Comparison of ENCODE assay signal across 9 cellular contexts in the genomic region with DNA sequence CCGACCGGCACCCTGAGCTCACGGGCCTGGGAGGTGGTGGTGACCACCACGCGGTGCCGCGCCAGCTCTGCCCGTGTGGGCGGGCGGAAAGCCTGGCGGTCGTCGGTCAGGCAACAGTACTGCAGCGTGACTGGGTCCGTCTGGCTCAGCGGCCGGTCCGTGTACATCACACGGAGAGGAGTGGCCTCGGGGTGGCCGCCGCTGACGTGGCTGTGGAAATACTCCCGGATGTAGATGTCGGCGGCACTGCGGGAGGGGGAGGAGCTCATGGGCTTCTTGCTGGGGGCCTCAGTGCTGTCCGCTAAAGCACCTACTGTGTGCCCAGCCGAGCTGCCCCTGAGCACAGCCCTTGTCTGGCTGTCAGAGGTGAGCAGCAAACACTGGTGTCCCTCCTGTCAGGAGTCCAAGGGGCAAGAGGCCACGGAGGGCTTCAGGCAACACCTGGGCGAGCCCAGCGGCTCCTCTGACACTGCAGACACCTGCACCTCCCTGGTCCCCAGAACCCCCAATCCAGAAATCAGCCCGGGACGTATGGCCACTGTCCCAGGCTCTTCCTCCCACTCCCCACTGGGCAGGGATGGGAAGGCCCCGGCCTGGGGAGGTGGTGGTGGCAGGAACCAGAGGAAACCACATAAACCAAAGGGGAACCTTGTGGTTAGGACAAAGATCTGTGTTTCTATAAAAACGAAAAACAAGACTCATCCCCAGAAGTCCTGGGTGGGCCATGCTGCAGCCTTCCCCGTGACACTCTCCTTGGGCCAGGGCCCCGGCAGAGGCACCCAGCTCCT. TPM values are rescaled to one million over a fixed set of nuclear protein-coding genes. Genes with fewer than 3 reads are reported as not detected.
DNase-seq lines count a peak whose midpoint lies in the region; ATAC-seq and TF ChIP-seq lines count a peak whose summit lies in the region.
"Had no signal": no experiment of that assay in that cellular context is flagged by ENCODE, and none has a peak within 500 bp of the region (broad histone marks: within the 10 kb centered on the region; RNA-seq: fewer than 3 reads in every experiment).

No MANE protein-coding gene starts in this region.

- DNase-seq in GF-D8 (lab: John Stamatoyannopoulos, UW) (peak; percentile 76), DMS 273 (lab: John Stamatoyannopoulos, UW; ENCODE audit: unreplicated experiment) (no peak), A673 (ENCODE audit: low spot score) (no peak)
- DNase-seq in activated naive CD4-positive, alpha-beta T cell treated with anti-CD3 and anti-CD28 coated beads, Interleukin-2, amount 50 U/mL, for 72 hours (ENCODE audit: low spot score in 2 of 2): peak; percentile 60 to 78
- DNase-seq in stimulated activated CD4-positive, alpha-beta T cell treated with anti-CD3 and anti-CD28 coated beads, Interleukin-15, amount 100 ng/mL, for 1 hour (ENCODE audit: low read depth in 1 of 2, low spot score in 1 of 2): peak; percentile 12 to 29

- H3K9ac ChIP-seq in OCI-LY3 (ENCODE audit: low read length): no peak overlapping the region

- no peaks in the 10 kb centered on the region for H3K36me3 ChIP-seq in OCI-LY3 (replicated peaks; ENCODE audit: low read depth, low read length)
- H3K36me3 ChIP-seq in A673 (ENCODE audit: insufficient read depth, low read length, poor library complexity, severe bottlenecking): no peaks in the 10 kb centered on the region

- no peaks in the 10 kb centered on the region for H3K36me3 Mint-ChIP-seq in activated naive CD4-positive, alpha-beta T cell treated with anti-CD3 and anti-CD28 coated beads, Interleukin-2, amount 50 U/mL, for 72 hours

- peaks cover 25% of the 10 kb centered on the region for H3K4me1 ChIP-seq in OCI-LY3 (ENCODE audit: low read length)
- no peaks in the 10 kb centered on the region for H3K4me1 ChIP-seq in A673 (ENCODE audit: insufficient read depth, low read length, poor library complexity, severe bottlenecking)

- POLR2A ChIA-PET in A673 (lab: Charles Lee; ENCODE audit: low non-redundant PET): no interaction called here

- H3K4me3 ChIP-seq in OCI-LY3 (ENCODE audit: low read length): peak overlapping the region; percentile 46
- H3K4me3 ChIP-seq in A673 (ENCODE audit: low read depth, low read length, poor library complexity, severe bottlenecking): no peak overlapping the region

- no peaks in the 10 kb centered on the region for H3K9me3 ChIP-seq in OCI-LY3 (ENCODE audit: insufficient read depth, low read length)
- no peaks in the 10 kb centered on the region for H3K9me3 ChIP-seq in A673 (ENCODE audit: low read depth, low read length, poor library complexity, severe bottlenecking)

- CTCF ChIA-PET in A673 (lab: Charles Lee): no interaction called here

- H4K20me1 ChIP-seq in OCI-LY3 (ENCODE audit: insufficient read depth, low read length): peaks cover 66% of the 10 kb centered on the region

- TF ChIP-seq CTCF in OCI-LY3 (IDR thresholded peaks at IDR 0.05; ENCODE audit: low read depth, low read length) (no peak), A673 (conservative IDR thresholded peaks at IDR 0.05; ENCODE audit: low read depth, low read length) (no peak)

- no peaks in the 10 kb centered on the region for H3K9me3 Mint-ChIP-seq in activated naive CD4-positive, alpha-beta T cell treated with anti-CD3 and anti-CD28 coated beads, Interleukin-2, amount 50 U/mL, for 72 hours
- H3K9me3 Mint-ChIP-seq: nephron had no signal

- no peak overlapping the region for H3K27ac ChIP-seq in OCI-LY3 (ENCODE audit: low read length)
- H3K27ac ChIP-seq in A673 (ENCODE audit: low read depth, low read length, poor library complexity, severe bottlenecking): no peak overlapping the region

- ATAC-seq in GM21825 (IDR thresholded peaks at IDR 0.05; ENCODE audit: unreplicated experiment) (peak; percentile 53), SK-N-SH treated with all-trans-retinoic acid at 6 μM for 48 hours (no peak)
- peak; percentile 87 to 89 for ATAC-seq in activated naive CD4-positive, alpha-beta T cell treated with anti-CD3 and anti-CD28 coated beads, Interleukin-2, amount 50 U/mL, for 72 hours

- intact Hi-C loops in A673 (cut with micrococcal nuclease; ENCODE audit: unreplicated experiment): no loop called here

- H3K27me3 ChIP-seq in OCI-LY3 (ENCODE audit: low read depth, low read length) (peaks cover 56% of the 10 kb centered on the region), A673 (replicated peaks; ENCODE audit: insufficient read depth, low read depth, low read length, poor library complexity) (no peaks in the 10 kb centered on the region)

- peak overlapping the region; percentile 68 for H3K4me2 ChIP-seq in OCI-LY3 (ENCODE audit: low read length)

- no peak overlapping the region for H2AFZ ChIP-seq in OCI-LY3 (ENCODE audit: low read depth, low read length)

- BruUV-seq in A673 (replicated peaks; lab: Mats Ljungman, UMichigan): no TSS peak

- H3K79me2 ChIP-seq in OCI-LY3 (ENCODE audit: low read length): no peaks in the 10 kb centered on the region

- H3K27ac Mint-ChIP-seq in activated naive CD4-positive, alpha-beta T cell treated with anti-CD3 and anti-CD28 coated beads, Interleukin-2, amount 50 U/mL, for 72 hours: peak overlapping the region; percentile 36 to 64
- H3K27ac Mint-ChIP-seq: nephron had no signal

TF ChIP-seq in SK-N-SH treated with all-trans-retinoic acid at 6 μM for 48 hours, 23 proteins besides CTCF, POLR2A, EP300 and RAD21:
- TF ChIP-seq, protein P1, sequence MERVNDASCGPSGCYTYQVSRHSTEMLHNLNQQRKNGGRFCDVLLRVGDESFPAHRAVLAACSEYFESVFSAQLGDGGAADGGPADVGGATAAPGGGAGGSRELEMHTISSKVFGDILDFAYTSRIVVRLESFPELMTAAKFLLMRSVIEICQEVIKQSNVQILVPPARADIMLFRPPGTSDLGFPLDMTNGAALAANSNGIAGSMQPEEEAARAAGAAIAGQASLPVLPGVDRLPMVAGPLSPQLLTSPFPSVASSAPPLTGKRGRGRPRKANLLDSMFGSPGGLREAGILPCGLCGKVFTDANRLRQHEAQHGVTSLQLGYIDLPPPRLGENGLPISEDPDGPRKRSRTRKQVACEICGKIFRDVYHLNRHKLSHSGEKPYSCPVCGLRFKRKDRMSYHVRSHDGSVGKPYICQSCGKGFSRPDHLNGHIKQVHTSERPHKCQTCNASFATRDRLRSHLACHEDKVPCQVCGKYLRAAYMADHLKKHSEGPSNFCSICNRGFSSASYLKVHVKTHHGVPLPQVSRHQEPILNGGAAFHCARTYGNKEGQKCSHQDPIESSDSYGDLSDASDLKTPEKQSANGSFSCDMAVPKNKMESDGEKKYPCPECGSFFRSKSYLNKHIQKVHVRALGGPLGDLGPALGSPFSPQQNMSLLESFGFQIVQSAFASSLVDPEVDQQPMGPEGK (CRISPR knock-in tag; IDR thresholded peaks at IDR 0.05; ENCODE audit: borderline replicate concordance): no peak
- TF ChIP-seq ISL1 (CRISPR knock-in tag; IDR thresholded peaks at IDR 0.05) (no peak), TOX (CRISPR knock-in tag; IDR thresholded peaks at IDR 0.05; ENCODE audit: borderline replicate concordance) (no peak)
- TF ChIP-seq, protein P2, sequence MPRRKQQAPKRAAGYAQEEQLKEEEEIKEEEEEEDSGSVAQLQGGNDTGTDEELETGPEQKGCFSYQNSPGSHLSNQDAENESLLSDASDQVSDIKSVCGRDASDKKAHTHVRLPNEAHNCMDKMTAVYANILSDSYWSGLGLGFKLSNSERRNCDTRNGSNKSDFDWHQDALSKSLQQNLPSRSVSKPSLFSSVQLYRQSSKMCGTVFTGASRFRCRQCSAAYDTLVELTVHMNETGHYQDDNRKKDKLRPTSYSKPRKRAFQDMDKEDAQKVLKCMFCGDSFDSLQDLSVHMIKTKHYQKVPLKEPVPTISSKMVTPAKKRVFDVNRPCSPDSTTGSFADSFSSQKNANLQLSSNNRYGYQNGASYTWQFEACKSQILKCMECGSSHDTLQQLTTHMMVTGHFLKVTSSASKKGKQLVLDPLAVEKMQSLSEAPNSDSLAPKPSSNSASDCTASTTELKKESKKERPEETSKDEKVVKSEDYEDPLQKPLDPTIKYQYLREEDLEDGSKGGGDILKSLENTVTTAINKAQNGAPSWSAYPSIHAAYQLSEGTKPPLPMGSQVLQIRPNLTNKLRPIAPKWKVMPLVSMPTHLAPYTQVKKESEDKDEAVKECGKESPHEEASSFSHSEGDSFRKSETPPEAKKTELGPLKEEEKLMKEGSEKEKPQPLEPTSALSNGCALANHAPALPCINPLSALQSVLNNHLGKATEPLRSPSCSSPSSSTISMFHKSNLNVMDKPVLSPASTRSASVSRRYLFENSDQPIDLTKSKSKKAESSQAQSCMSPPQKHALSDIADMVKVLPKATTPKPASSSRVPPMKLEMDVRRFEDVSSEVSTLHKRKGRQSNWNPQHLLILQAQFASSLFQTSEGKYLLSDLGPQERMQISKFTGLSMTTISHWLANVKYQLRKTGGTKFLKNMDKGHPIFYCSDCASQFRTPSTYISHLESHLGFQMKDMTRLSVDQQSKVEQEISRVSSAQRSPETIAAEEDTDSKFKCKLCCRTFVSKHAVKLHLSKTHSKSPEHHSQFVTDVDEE (CRISPR knock-in tag; IDR thresholded peaks at IDR 0.05): no peak
- TF ChIP-seq, protein P3, sequence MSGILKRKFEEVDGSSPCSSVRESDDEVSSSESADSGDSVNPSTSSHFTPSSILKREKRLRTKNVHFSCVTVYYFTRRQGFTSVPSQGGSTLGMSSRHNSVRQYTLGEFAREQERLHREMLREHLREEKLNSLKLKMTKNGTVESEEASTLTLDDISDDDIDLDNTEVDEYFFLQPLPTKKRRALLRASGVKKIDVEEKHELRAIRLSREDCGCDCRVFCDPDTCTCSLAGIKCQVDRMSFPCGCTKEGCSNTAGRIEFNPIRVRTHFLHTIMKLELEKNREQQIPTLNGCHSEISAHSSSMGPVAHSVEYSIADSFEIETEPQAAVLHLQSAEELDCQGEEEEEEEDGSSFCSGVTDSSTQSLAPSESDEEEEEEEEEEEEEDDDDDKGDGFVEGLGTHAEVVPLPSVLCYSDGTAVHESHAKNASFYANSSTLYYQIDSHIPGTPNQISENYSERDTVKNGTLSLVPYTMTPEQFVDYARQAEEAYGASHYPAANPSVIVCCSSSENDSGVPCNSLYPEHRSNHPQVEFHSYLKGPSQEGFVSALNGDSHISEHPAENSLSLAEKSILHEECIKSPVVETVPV (CRISPR knock-in tag; IDR thresholded peaks at IDR 0.05): no peak

RNA-seq across cellular contexts. Expression of a gene that starts 6.5 kb away (rescaled TPM):
- total RNA-seq in activated naive CD4-positive, alpha-beta T cell treated with anti-CD3 and anti-CD28 coated beads, Interleukin-2, amount 50 U/mL, for 72 hours: 10 to 100 TPM in 1 of 2 donors, 1 to 10 TPM in 1; 3.1 to 28.8 TPM
- 21.0 and 27.2 TPM in 2 replicates for total RNA-seq in A673 (2021)

RNA-seq across cellular contexts. Expression of a gene that starts 13.6 kb away (rescaled TPM):
- under 1 TPM in 1 of 2 donors, not detected in 1; 0.10 TPM for total RNA-seq in activated naive CD4-positive, alpha-beta T cell treated with anti-CD3 and anti-CD28 coated beads, Interleukin-2, amount 50 U/mL, for 72 hours
- 0.21 and 0.37 TPM in 2 replicates for total RNA-seq in A673 (2021)

RNA-seq across cellular contexts. Expression of a gene that starts 20.0 kb away (rescaled TPM):
- total RNA-seq in activated naive CD4-positive, alpha-beta T cell treated with anti-CD3 and anti-CD28 coated beads, Interleukin-2, amount 50 U/mL, for 72 hours: not detected
- not detected in 2 replicates for total RNA-seq in A673 (2021)

RNA-seq across cellular contexts. Expression of a gene that starts 30.4 kb away (rescaled TPM):
- under 1 TPM; 0.54 to 0.57 TPM for total RNA-seq in activated naive CD4-positive, alpha-beta T cell treated with anti-CD3 and anti-CD28 coated beads, Interleukin-2, amount 50 U/mL, for 72 hours
- not detected in 2 replicates for total RNA-seq in A673 (2021)

RNA-seq across cellular contexts. Expression of a gene that starts 47.0 kb away (rescaled TPM):
- 100 to 1,000 TPM in 1 of 2 donors, 10 to 100 TPM in 1; 60.7 to 117 TPM for total RNA-seq in activated naive CD4-positive, alpha-beta T cell treated with anti-CD3 and anti-CD28 coated beads, Interleukin-2, amount 50 U/mL, for 72 hours
- total RNA-seq in A673 (2021): 148 and 176 TPM in 2 replicates

Comparison
In these comparisons a context has a peak if more than half of its experiments do, and no peak if none do; other contexts are left out.
1. DNase-seq: peak in GF-D8 (single experiment), activated naive CD4-positive, alpha-beta T cell treated with anti-CD3 and anti-CD28 coated beads, Interleukin-2, amount 50 U/mL, for 72 hours (2 of 2) and stimulated activated CD4-positive, alpha-beta T cell treated with anti-CD3 and anti-CD28 coated beads, Interleukin-15, amount 100 ng/mL, for 1 hour (2 of 2); none in DMS 273 (single experiment) and A673 (single experiment).